ENCODE assay signal across 6 cellular contexts in the genomic region with DNA sequence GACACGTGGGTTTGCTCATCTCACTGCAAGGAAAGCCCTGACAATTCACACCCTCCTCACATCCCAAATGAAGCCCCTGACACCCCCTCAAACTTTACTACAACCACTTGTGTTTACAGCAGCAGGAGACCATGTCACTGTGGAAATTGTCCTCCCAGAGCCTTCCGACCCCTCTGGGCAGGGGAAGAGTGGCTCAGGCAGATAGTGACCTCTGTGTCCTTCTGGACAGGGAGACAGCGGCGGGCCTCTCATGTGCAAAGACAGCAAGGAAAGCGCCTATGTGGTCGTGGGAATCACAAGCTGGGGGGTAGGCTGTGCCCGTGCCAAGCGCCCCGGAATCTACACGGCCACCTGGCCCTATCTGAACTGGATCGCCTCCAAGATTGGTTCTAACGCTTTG. TPM values are rescaled to one million over a fixed set of nuclear protein-coding genes. Genes with fewer than 3 reads are reported as not detected.
"Had no signal": no experiment of that assay in that cellular context is flagged by ENCODE, and none has a peak within 500 bp of the region (broad histone marks: within the 10 kb centered on the region; RNA-seq: fewer than 3 reads in every experiment).

No MANE protein-coding gene starts in this region.

RNA-seq across cellular contexts. Expression of a gene that starts 6.4 kb away (rescaled TPM):
- total RNA-seq: HepG2, HT-29, HT1080, IMR-90, K562 had no signal
- polyA plus RNA-seq: IgD-negative memory B cell, IMR-90, K562 had no signal
